21 cellular contexts compared by ENCODE assay signal in genomic region chr11:113628912-113629311, GRCh38.
DNase-seq lines count a peak whose midpoint lies in the region; ATAC-seq, FAIRE-seq and TF ChIP-seq lines count a peak whose summit lies in the region.
"Had no signal": no experiment of that assay in that cellular context is flagged by ENCODE, and none has a peak within 500 bp of the region (broad histone marks: within the 10 kb centered on the region; RNA-seq: fewer than 3 reads in every experiment).

No MANE protein-coding gene starts in this region.

- FAIRE-seq in pancreas (lab: Jason Lieb, UNC): no peak
- FAIRE-seq: endothelial cell of umbilical vein, TTC549 had no signal

- H3K27ac ChIP-seq in pancreas (peak overlapping the region in 2 of 4 donors; percentile 41 to 58), tibial nerve (no peak overlapping the region)
- H3K27ac ChIP-seq: 22Rv1, breast epithelium, stomach, upper lobe of left lung had no signal

- intact Hi-C loops in pancreas (cut with DNase I): no loop called here

- ATAC-seq in pancreas: peak; percentile 91 to 100 (median 99)
- ATAC-seq in GM21717 (IDR thresholded peaks at IDR 0.05; ENCODE audit: unreplicated experiment): no peak
- ATAC-seq: natural killer cell treated with Interleukin-12 subunit alpha and Interleukin-12 subunit beta and Interleukin-15 and Interleukin-18, amount 100 ng/mL, for 72 hours had no signal

- TF ChIP-seq CTCF in pancreas (IDR thresholded peaks at IDR 0.05) (no peak), tibial nerve (IDR thresholded peaks at IDR 0.05) (no peak)

- no peak overlapping the region for H3K4me3 ChIP-seq in pancreas
- no peak overlapping the region for H3K4me3 ChIP-seq in tibial nerve
- H3K4me3 ChIP-seq: breast epithelium, stomach, upper lobe of left lung had no signal

- no peak for TF ChIP-seq EP300 in tibial nerve (IDR thresholded peaks at IDR 0.05)

- peak; percentile 44 for DNase-seq in DMS 273 (lab: John Stamatoyannopoulos, UW; ENCODE audit: unreplicated experiment)
- DNase-seq in DMS 273 treated with DMSO at 0.1 percent for 48 hours (lab: John Stamatoyannopoulos, UW): no peak
- DNase-seq in NCI-H2227 treated with DMSO at 0.1 percent for 48 hours (lab: John Stamatoyannopoulos, UW): peak; percentile 83
- DNase-seq in cerebellum (ENCODE audit: low spot score): peak; percentile 16
- peak in 5 of 6 donors; percentile 37 to 75 (median 61) for DNase-seq in pancreas
- DNase-seq in tibial nerve (ENCODE audit: low spot score in 2 of 2): no peak
- no peak for DNase-seq in SW 1271 (lab: John Stamatoyannopoulos, UW)
- DNase-seq: activated CD4-positive, alpha-beta T cell treated with anti-CD3 and anti-CD28 coated beads for 48 hours; Caco-2; EL; HCEC 1CT; NCI-H226; RPMI8226; stomach; upper lobe of left lung had no signal

- no peak for TF ChIP-seq POLR2A in tibial nerve (IDR thresholded peaks at IDR 0.05)

- H3K27me3 ChIP-seq in pancreas: no peaks in the 10 kb centered on the region
- H3K27me3 ChIP-seq in tibial nerve: no peaks in the 10 kb centered on the region
- H3K27me3 ChIP-seq: breast epithelium, stomach, upper lobe of left lung had no signal

- WGBS in pancreas, 2 donors: 11 to 18% methylated on average over 2 of the region's 2 CpGs
- 55 to 56% methylated on average over 2 of the region's 2 CpGs for WGBS in tibial nerve, 2 donors

- H3K4me1 ChIP-seq in pancreas (peaks cover 0 to 3% (median 0%) of the 10 kb centered on the region in 3 donors), tibial nerve (peaks cover 0 to 7% (median 0%) of the 10 kb centered on the region in 4 donors)
- H3K4me1 ChIP-seq: breast epithelium, Caco-2, stomach, upper lobe of left lung had no signal

- H3K9me3 ChIP-seq in pancreas (no peaks in the 10 kb centered on the region), tibial nerve (no peaks in the 10 kb centered on the region)
- H3K9me3 ChIP-seq: breast epithelium, Caco-2, stomach, upper lobe of left lung had no signal

- H3K36me3 ChIP-seq in pancreas: no peaks in the 10 kb centered on the region
- no peaks in the 10 kb centered on the region for H3K36me3 ChIP-seq in tibial nerve
- H3K36me3 ChIP-seq: breast epithelium, stomach, upper lobe of left lung had no signal

Comparison
In these comparisons a context has a peak if more than half of its experiments do, and no peak if none do; other contexts are left out.
1. DNase-seq: peak in DMS 273 (single experiment), NCI-H2227 treated with DMSO at 0.1 percent for 48 hours (single experiment), cerebellum (single experiment) and pancreas (5 of 6); none in DMS 273 treated with DMSO at 0.1 percent for 48 hours (single experiment), tibial nerve (0 of 2) and SW 1271 (0 of 2).